In genomic region chrX:39000802-39001201, GRCh38 we compare ENCODE assay signal across 1 cellular context.
A peak's percentile ranks its signal among the peaks of the same experiment; 100 is the strongest.
TF ChIP-seq lines count a peak whose summit lies in the region.

No MANE protein-coding gene starts in this region.

TF ChIP-seq in GM12878, 131 proteins besides CTCF, POLR2A, EP300 and RAD21 (continued from another document):
- TF ChIP-seq, protein P1, sequence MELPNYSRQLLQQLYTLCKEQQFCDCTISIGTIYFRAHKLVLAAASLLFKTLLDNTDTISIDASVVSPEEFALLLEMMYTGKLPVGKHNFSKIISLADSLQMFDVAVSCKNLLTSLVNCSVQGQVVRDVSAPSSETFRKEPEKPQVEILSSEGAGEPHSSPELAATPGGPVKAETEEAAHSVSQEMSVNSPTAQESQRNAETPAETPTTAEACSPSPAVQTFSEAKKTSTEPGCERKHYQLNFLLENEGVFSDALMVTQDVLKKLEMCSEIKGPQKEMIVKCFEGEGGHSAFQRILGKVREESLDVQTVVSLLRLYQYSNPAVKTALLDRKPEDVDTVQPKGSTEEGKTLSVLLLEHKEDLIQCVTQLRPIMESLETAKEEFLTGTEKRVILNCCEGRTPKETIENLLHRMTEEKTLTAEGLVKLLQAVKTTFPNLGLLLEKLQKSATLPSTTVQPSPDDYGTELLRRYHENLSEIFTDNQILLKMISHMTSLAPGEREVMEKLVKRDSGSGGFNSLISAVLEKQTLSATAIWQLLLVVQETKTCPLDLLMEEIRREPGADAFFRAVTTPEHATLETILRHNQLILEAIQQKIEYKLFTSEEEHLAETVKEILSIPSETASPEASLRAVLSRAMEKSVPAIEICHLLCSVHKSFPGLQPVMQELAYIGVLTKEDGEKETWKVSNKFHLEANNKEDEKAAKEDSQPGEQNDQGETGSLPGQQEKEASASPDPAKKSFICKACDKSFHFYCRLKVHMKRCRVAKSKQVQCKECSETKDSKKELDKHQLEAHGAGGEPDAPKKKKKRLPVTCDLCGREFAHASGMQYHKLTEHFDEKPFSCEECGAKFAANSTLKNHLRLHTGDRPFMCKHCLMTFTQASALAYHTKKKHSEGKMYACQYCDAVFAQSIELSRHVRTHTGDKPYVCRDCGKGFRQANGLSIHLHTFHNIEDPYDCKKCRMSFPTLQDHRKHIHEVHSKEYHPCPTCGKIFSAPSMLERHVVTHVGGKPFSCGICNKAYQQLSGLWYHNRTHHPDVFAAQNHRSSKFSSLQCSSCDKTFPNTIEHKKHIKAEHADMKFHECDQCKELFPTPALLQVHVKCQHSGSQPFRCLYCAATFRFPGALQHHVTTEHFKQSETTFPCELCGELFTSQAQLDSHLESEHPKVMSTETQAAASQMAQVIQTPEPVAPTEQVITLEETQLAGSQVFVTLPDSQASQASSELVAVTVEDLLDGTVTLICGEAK (IDR thresholded peaks at IDR 0.05; ENCODE audit: borderline replicate concordance): 0 out of 2 replicates have a peak, but pooled peaks have one; percentile 43
